Comparison of ENCODE assay signal across 12 cellular contexts in the genomic region with DNA sequence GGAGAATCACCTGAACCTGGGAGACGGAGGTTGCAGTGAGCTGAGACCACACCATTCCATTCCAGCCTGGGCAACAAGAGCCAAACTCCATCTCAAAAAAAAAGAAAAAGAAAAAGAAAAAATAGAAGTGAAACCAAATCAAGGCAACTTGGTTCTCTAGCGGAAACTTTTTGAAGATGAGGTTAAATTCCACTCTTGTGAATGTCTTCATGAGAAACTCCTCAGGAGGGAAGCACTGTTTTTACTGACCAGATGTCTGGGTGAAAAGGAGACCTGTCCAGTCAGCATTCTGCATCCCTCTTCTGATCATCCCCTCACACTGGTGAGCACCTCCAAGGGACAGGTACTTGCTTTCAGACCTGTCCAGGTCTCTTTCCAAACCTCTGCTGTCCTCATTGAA. TPM values are rescaled to one million over a fixed set of nuclear protein-coding genes. Genes with fewer than 3 reads are reported as not detected.
DNase-seq lines count a peak whose midpoint lies in the region; ATAC-seq and TF ChIP-seq lines count a peak whose summit lies in the region.
"Had no signal": no experiment of that assay in that cellular context is flagged by ENCODE, and none has a peak within 500 bp of the region (broad histone marks: within the 10 kb centered on the region; RNA-seq: fewer than 3 reads in every experiment).

No MANE protein-coding gene starts in this region.

- peak overlapping the region; percentile 81 for H3K27ac Mint-ChIP-seq in activated CD8-positive, alpha-beta T cell treated with anti-CD3 and anti-CD28 coated beads, Interleukin-2, amount 10 ng/mL, durations not matched to agents 7 days and 5 days

- BruUV-seq in A673 (replicated peaks; lab: Mats Ljungman, UMichigan): no TSS peak

- POLR2A ChIA-PET in A673 (lab: Charles Lee; ENCODE audit: low non-redundant PET): no interaction called here
- POLR2A ChIA-PET in activated CD8-positive, alpha-beta T cell treated with anti-CD3 and anti-CD28 coated beads, Interleukin-2, amount 10 ng/mL, durations not matched to agents 7 days and 5 days (lab: Charles Lee): interaction anchor here (0.9 to 1.0 kb wide), 2 partner anchors 10 to 147 kb away, joined by 3 to 4 read pairs; no protein-coding TSS in a partner anchor

- H3K36me3 Mint-ChIP-seq in activated CD8-positive, alpha-beta T cell treated with anti-CD3 and anti-CD28 coated beads, Interleukin-2, amount 10 ng/mL, durations not matched to agents 7 days and 5 days (ENCODE audit: low read depth): peaks cover 16% of the 10 kb centered on the region

- ATAC-seq in activated CD8-positive, alpha-beta T cell treated with anti-CD3 and anti-CD28 coated beads, Interleukin-2, amount 10 ng/mL, durations not matched to agents 7 days and 5 days: peak; percentile 46
- no peak for ATAC-seq in HG02642 (IDR thresholded peaks at IDR 0.05; ENCODE audit: poor library complexity, unreplicated experiment)

- peak overlapping the region; percentile 4 for H3K27ac ChIP-seq in A673 (ENCODE audit: low read depth, low read length, poor library complexity, severe bottlenecking)
- H3K27ac ChIP-seq: prostate gland had no signal

- H3K4me3 ChIP-seq in A673 (ENCODE audit: low read depth, low read length, poor library complexity, severe bottlenecking) (no peak overlapping the region), GM08714 (ENCODE audit: low read length) (peak overlapping the region; percentile 11; the same call in 1 of the 2 replicates)
- H3K4me3 ChIP-seq: prostate gland had no signal

- H3K4me1 ChIP-seq in A673 (ENCODE audit: insufficient read depth, low read length, poor library complexity, severe bottlenecking): peaks cover 41% of the 10 kb centered on the region

- no peaks in the 10 kb centered on the region for H3K9me3 ChIP-seq in A673 (ENCODE audit: low read depth, low read length, poor library complexity, severe bottlenecking)
- H3K9me3 ChIP-seq: prostate gland had no signal

- no peaks in the 10 kb centered on the region for H3K9me3 Mint-ChIP-seq in activated CD8-positive, alpha-beta T cell treated with anti-CD3 and anti-CD28 coated beads, Interleukin-2, amount 10 ng/mL, durations not matched to agents 7 days and 5 days (ENCODE audit: insufficient read depth)

- no peak overlapping the region for H3K4me3 Mint-ChIP-seq in activated CD8-positive, alpha-beta T cell treated with anti-CD3 and anti-CD28 coated beads, Interleukin-2, amount 10 ng/mL, durations not matched to agents 7 days and 5 days

- no peak for DNase-seq in A673 (ENCODE audit: low spot score)
- DNase-seq in activated CD8-positive, alpha-beta T cell treated with anti-CD3 and anti-CD28 coated beads, Interleukin-2, amount 10 ng/mL, durations not matched to agents 7 days and 5 days: no peak
- DNase-seq in iris pigment epithelial cell (ENCODE audit: low read depth): peak; percentile 78
- no peak for DNase-seq in GOT3 (lab: John Stamatoyannopoulos, UW)
- no peak for DNase-seq in NCI-H2029 treated with DMSO at 0.1 percent for 48 hours (lab: John Stamatoyannopoulos, UW)
- no peak for DNase-seq in mucosa of gallbladder (ENCODE audit: low spot score)
- DNase-seq: activated CD8-positive, alpha-beta memory T cell treated with anti-CD3 and anti-CD28 coated beads, Interleukin-2, amount 50 U/mL, for 48 hours; NCI-H2081 treated with DMSO at 0.1 percent for 48 hours; SHP77 had no signal

- no peaks in the 10 kb centered on the region for H3K27me3 ChIP-seq in A673 (replicated peaks; ENCODE audit: insufficient read depth, low read depth, low read length, poor library complexity)

- CTCF ChIA-PET in A673 (lab: Charles Lee): no interaction called here
- CTCF ChIA-PET in activated CD8-positive, alpha-beta T cell treated with anti-CD3 and anti-CD28 coated beads, Interleukin-2, amount 10 ng/mL, durations not matched to agents 7 days and 5 days (lab: Charles Lee): interaction anchor here (0.7 kb wide), 1 partner anchor 34 kb away, joined by 3 read pairs; no protein-coding TSS in a partner anchor

- H3K4me1 Mint-ChIP-seq in activated CD8-positive, alpha-beta T cell treated with anti-CD3 and anti-CD28 coated beads, Interleukin-2, amount 10 ng/mL, durations not matched to agents 7 days and 5 days (ENCODE audit: low read depth): peaks cover 81% of the 10 kb centered on the region

- TF ChIP-seq CTCF in A673 (conservative IDR thresholded peaks at IDR 0.05; ENCODE audit: low read depth, low read length): no peak

- no peaks in the 10 kb centered on the region for H3K27me3 Mint-ChIP-seq in activated CD8-positive, alpha-beta T cell treated with anti-CD3 and anti-CD28 coated beads, Interleukin-2, amount 10 ng/mL, durations not matched to agents 7 days and 5 days (ENCODE audit: low read depth)

- intact Hi-C loops in A673 (cut with micrococcal nuclease; ENCODE audit: unreplicated experiment): no loop called here

- no peaks in the 10 kb centered on the region for H3K36me3 ChIP-seq in A673 (ENCODE audit: insufficient read depth, low read length, poor library complexity, severe bottlenecking)
- H3K36me3 ChIP-seq: prostate gland had no signal

RNA-seq across cellular contexts. Expression of a gene that starts 15.8 kb away (rescaled TPM):
- 174 and 178 TPM in 2 replicates for total RNA-seq in A673 (2021)
- 100 to 1,000 TPM; 102 to 108 TPM for total RNA-seq in activated CD8-positive, alpha-beta T cell treated with anti-CD3 and anti-CD28 coated beads, Interleukin-2, amount 10 ng/mL, durations not matched to agents 7 days and 5 days
- 87.8 TPM for total RNA-seq in mucosa of gallbladder
